ENCODE assay signal across 9 cellular contexts in genomic region chr11:369336-370018, GRCh38. TPM values are rescaled to one million over a fixed set of nuclear protein-coding genes. Genes with fewer than 3 reads are reported as not detected.
DNase-seq lines count a peak whose midpoint lies in the region; ATAC-seq, FAIRE-seq and TF ChIP-seq lines count a peak whose summit lies in the region.
"Had no signal": no experiment of that assay in that cellular context is flagged by ENCODE, and none has a peak within 500 bp of the region (broad histone marks: within the 10 kb centered on the region; RNA-seq: fewer than 3 reads in every experiment).

B4GALNT4 (plus strand) TSS chr11:369499; CDS start chr11:369804, 305 bp downstream.

- peaks cover 11% of the 10 kb centered on the region for H3K4me1 Mint-ChIP-seq in activated CD4-positive, alpha-beta memory T cell treated with anti-CD3 and anti-CD28 coated beads for 36 hours (ENCODE audit: low read depth)

- H3K4me2 ChIP-seq in GM23248 (ENCODE audit: unreplicated experiment): peak within 1 kb of the TSS; percentile 61

- ATAC-seq in foreskin keratinocyte: peak; percentile 19

- H3F3A ChIP-seq in GM23248 (ENCODE audit: insufficient read depth): no peaks in the 10 kb centered on the region

- DNase-seq in 8988T: peak; percentile 74
- DNase-seq in GM23248: peak; percentile 76
- no peak for DNase-seq in activated CD4-positive, alpha-beta memory T cell treated with anti-CD3 and anti-CD28 coated beads for 36 hours
- no peak for DNase-seq in foreskin keratinocyte
- DNase-seq in posterior cingulate gyrus: peak; percentile 48 to 97 (median 78)
- DNase-seq in small intestine: no peak
- no peak for DNase-seq in GOT3 (lab: John Stamatoyannopoulos, UW)
- DNase-seq in DMS153 (lab: John Stamatoyannopoulos, UW): no peak

- H3K36me3 Mint-ChIP-seq in activated CD4-positive, alpha-beta memory T cell treated with anti-CD3 and anti-CD28 coated beads for 36 hours: peaks cover 1% of the 10 kb centered on the region

- H3K9me3 Mint-ChIP-seq in activated CD4-positive, alpha-beta memory T cell treated with anti-CD3 and anti-CD28 coated beads for 36 hours: no peaks in the 10 kb centered on the region

- H3K79me2 ChIP-seq in GM23248 (ENCODE audit: insufficient read depth): no peaks in the 10 kb centered on the region

- H3K9ac ChIP-seq in GM23248: peak within 1 kb of the TSS; percentile 55

- peak within 1 kb of the TSS; percentile 65 for H3K4me3 Mint-ChIP-seq in activated CD4-positive, alpha-beta memory T cell treated with anti-CD3 and anti-CD28 coated beads for 36 hours

- H3K36me3 ChIP-seq in GM23248 (ENCODE audit: low read depth) (no peaks in the 10 kb centered on the region), small intestine (ENCODE audit: control insufficient read depth in 2 of 2, insufficient read depth in 2 of 2, low read length in 2 of 2) (no peaks in the 10 kb centered on the region)

- peaks cover 36% of the 10 kb centered on the region for H3K27me3 Mint-ChIP-seq in activated CD4-positive, alpha-beta memory T cell treated with anti-CD3 and anti-CD28 coated beads for 36 hours

- POLR2A ChIA-PET in activated CD4-positive, alpha-beta memory T cell treated with anti-CD3 and anti-CD28 coated beads for 36 hours (lab: Charles Lee): no interaction called here

- no peaks in the 10 kb centered on the region for H3K9me3 ChIP-seq in GM23248 (ENCODE audit: low read depth)
- no peaks in the 10 kb centered on the region for H3K9me3 ChIP-seq in small intestine (ENCODE audit: control insufficient read depth, low read depth)

- H4K20me1 ChIP-seq in GM23248 (ENCODE audit: insufficient read depth): no peaks in the 10 kb centered on the region

- intact Hi-C loops in activated CD4-positive, alpha-beta memory T cell treated with anti-CD3 and anti-CD28 coated beads for 36 hours (cut with micrococcal nuclease): no loop called here
- intact Hi-C loops in posterior cingulate gyrus (cut with DNase I): loop anchor here (5.0 kb wide), 2 partner anchors 78 to 138 kb away; partner anchors contain the start of gene RNH1

- peaks cover 13% of the 10 kb centered on the region for H3K27me3 ChIP-seq in GM23248 (replicated peaks; ENCODE audit: insufficient read depth)
- H3K27me3 ChIP-seq in foreskin keratinocyte: peaks cover 32% of the 10 kb centered on the region
- peaks cover 0 to 13% of the 10 kb centered on the region in 2 donors for H3K27me3 ChIP-seq in small intestine (ENCODE audit: control insufficient read depth in 2 of 2, insufficient read depth in 2 of 2, low read length in 2 of 2)

- peak within 1 kb of the TSS; percentile 33 for H3K27ac Mint-ChIP-seq in activated CD4-positive, alpha-beta memory T cell treated with anti-CD3 and anti-CD28 coated beads for 36 hours

- no peak for FAIRE-seq in small intestine (lab: Jason Lieb, UNC)
- FAIRE-seq: GM18507 had no signal

- H3K4me1 ChIP-seq in GM23248 (ENCODE audit: insufficient read depth) (no peaks in the 10 kb centered on the region), foreskin keratinocyte (no peaks in the 10 kb centered on the region), small intestine (ENCODE audit: control insufficient read depth in 2 of 2, insufficient read depth in 1 of 2, low read depth in 1 of 2, low read length in 1 of 2) (no peaks in the 10 kb centered on the region)

- WGBS in GM23248 (ENCODE audit: low coverage in 1 of 2, low lambda C conversion rate in 2 of 2, missing lambda C conversion rate in 2 of 2), 2 experiments: 5 to 6% methylated on average over 30 to 77 of the region's 118 CpGs
- 0 to 2% (median 1%) methylated on average over 17 to 109 of the region's 118 CpGs for WGBS in small intestine, 3 donors

- no peak for TF ChIP-seq CTCF in foreskin keratinocyte (conservative IDR thresholded peaks at IDR 0.05)

- CTCF ChIA-PET in activated CD4-positive, alpha-beta memory T cell treated with anti-CD3 and anti-CD28 coated beads for 36 hours (lab: Charles Lee): no interaction called here

- H2AFZ ChIP-seq in GM23248: peak within 1 kb of the TSS; percentile 38; the same call in 1 of the 2 replicates

- in situ Hi-C loops in GM23248 (cut with MboI): no loop called here

- peak within 1 kb of the TSS; percentile 64 for H3K4me3 ChIP-seq in GM23248
- peak within 1 kb of the TSS in 1 of 2 donors; percentile 47 for H3K4me3 ChIP-seq in small intestine (ENCODE audit: low read depth in 1 of 2, low read length in 2 of 2)

- H3K9me2 ChIP-seq in GM23248 (ENCODE audit: insufficient read depth): no peaks in the 10 kb centered on the region

- H3K27ac ChIP-seq in GM23248 (no peak within 1 kb of the TSS), foreskin keratinocyte (no peak within 1 kb of the TSS), small intestine (ENCODE audit: low read depth in 1 of 2, low read length in 1 of 2) (no peak within 1 kb of the TSS)

RNA-seq across cellular contexts. Expression of gene B4GALNT4, which starts in this region (rescaled TPM):
- 16.5 and 24.7 TPM in 2 replicates for total RNA-seq in GM23248 (2014; rRNA removed; shearing (Covaris generic))
- polyA plus RNA-seq in GM23248 (2016; fragmentation: Nextera tagmentation; extraction: Ambion mirVana) (1.9 and 2.3 TPM in 2 replicates), foreskin keratinocyte (13.6 and 37.2 TPM in 2 replicates), small intestine (10 to 100 TPM in 1 of 3 donors, 1 to 10 TPM in 2; 4.5 to 23.8 (median 5.7) TPM)
- 1 to 10 TPM; 2.1 to 4.0 TPM for total RNA-seq in activated CD4-positive, alpha-beta memory T cell treated with anti-CD3 and anti-CD28 coated beads for 36 hours
- total RNA-seq in foreskin keratinocyte: 12.7 and 28.4 TPM in 2 replicates

Comparison
In these comparisons a context has a peak if more than half of its experiments do, and no peak if none do; other contexts are left out.
1. DNase-seq: peak in 8988T (single experiment), GM23248 (single experiment) and posterior cingulate gyrus (10 of 10); none in activated CD4-positive, alpha-beta memory T cell treated with anti-CD3 and anti-CD28 coated beads for 36 hours (single experiment), foreskin keratinocyte (0 of 2), small intestine (single experiment), GOT3 (single experiment) and DMS153 (single experiment).